32 cellular contexts compared by ENCODE assay signal in the genomic region with DNA sequence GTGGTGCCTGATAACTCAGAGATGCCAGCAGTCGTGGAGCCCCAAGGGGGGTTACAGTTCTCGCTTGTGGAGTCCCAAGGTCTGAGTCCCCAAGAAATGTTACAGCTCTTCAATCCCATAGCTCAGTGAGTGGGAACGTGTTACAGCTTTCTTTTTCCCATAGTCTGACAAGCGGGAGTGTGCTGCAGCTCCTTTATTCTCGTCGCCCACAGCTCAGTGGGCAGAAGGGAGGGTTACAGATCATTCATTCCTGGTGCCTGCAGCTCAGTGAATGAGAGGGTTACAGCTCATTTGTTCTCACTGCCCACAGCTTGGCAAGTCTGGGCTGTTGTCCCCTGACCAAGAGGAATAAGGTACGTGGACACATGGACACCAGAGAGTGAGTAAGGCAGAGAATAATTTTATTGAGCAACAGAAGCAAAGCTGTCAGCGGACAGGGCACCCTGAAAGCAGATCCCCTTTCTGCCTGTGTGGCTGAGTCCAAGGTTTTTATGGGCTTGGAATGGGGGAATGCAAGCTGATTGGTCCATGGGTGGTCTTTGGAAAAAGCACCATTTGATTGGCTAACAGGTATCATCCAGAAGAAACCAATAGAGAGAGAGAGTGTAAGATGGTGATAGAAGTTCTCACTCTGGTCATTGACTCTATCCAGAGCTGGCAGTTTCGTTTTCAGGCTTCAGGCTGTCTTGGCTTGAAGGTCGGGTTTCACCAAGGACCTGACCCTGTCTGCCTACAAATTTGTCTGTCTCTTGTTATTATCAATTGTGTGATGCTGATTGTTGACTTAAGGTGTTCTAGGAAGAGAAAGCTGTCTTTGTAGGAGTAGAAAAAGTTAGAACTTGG.
"Had no signal": no experiment of that assay in that cellular context is flagged by ENCODE, and none has a peak within 500 bp of the region (broad histone marks: within the 10 kb centered on the region; RNA-seq: fewer than 3 reads in every experiment).

No MANE protein-coding gene starts in this region.

- DNase-seq: activated CD4-positive, alpha-beta memory T cell treated with anti-CD3 and anti-CD28 coated beads for 36 hours; activated CD4-positive, alpha-beta T cell treated with anti-CD3 and anti-CD28 coated beads, Interleukin-2, amount 10 ng/mL, durations not matched to agents 24 days and 14 days; activated CD8-positive, alpha-beta memory T cell treated with anti-CD3 and anti-CD28 coated beads, Interleukin-2, amount 50 U/mL, for 4 hours; activated effector memory CD4-positive, alpha-beta T cell treated with anti-CD3 and anti-CD28 coated beads, Interleukin-2, amount 50 U/mL, for 16 hours; activated naive CD4-positive, alpha-beta T cell treated with anti-CD3 and anti-CD28 coated beads, Interleukin-2, amount 10 ng/mL, durations not matched to agents 7 days and 5 days; activated naive CD8-positive, alpha-beta T cell treated with anti-CD3 and anti-CD28 coated beads, Interleukin-2, amount 10 ng/mL, durations not matched to agents 7 days and 5 days; activated T-cell treated with anti-CD3 and anti-CD28 coated beads, Interleukin-2, amount 50 U/mL, for 1 hour; foreskin keratinocyte; left ventricle myocardium inferior; naive B cell; nephron progenitor cell; retina; sigmoid colon; small intestine; stimulated activated CD4-positive, alpha-beta T cell treated with anti-CD3 and anti-CD28 coated beads, Interleukin-1b, Interleukin-23, amount 100 ng/mL, for 48 hours; stimulated activated CD4-positive, alpha-beta T cell treated with anti-CD3 and anti-CD28 coated beads, Interleukin-4, amount 100 ng/mL, for 4 hours; stimulated activated CD8-positive, alpha-beta memory T cell treated with anti-CD3 and anti-CD28 coated beads, Interleukin-4, amount 100 ng/mL, for 48 hours; stomach; T-helper 17 cell; T1000; thyroid gland; WERI-Rb-1 had no signal

- H3K4me1 Mint-ChIP-seq: activated CD4-positive, alpha-beta T cell treated with anti-CD3 and anti-CD28 coated beads, Interleukin-2, amount 10 ng/mL, durations not matched to agents 24 days and 14 days; activated naive CD4-positive, alpha-beta T cell treated with anti-CD3 and anti-CD28 coated beads, Interleukin-2, amount 10 ng/mL, durations not matched to agents 7 days and 5 days; activated naive CD8-positive, alpha-beta T cell treated with anti-CD3 and anti-CD28 coated beads, Interleukin-2, amount 10 ng/mL, durations not matched to agents 7 days and 5 days; naive B cell; stimulated activated memory B cell treated with anti-CD40 and anti-IgM and Interleukin-4, amounts not matched to agents 10 μg/mL and 1 μg/mL and 100 μg/mL, for 72 hours had no signal

- H3K27me3 Mint-ChIP-seq: activated naive CD4-positive, alpha-beta T cell treated with anti-CD3 and anti-CD28 coated beads, Interleukin-2, amount 10 ng/mL, durations not matched to agents 7 days and 5 days; brain; naive B cell; progenitor cell of endocrine pancreas; stimulated activated memory B cell treated with anti-CD40 and anti-IgM and Interleukin-4, amounts not matched to agents 10 μg/mL and 1 μg/mL and 100 μg/mL, for 72 hours had no signal

- H3K9me3 ChIP-seq: neutrophil, sigmoid colon, thyroid gland had no signal

- H3K4me3 ChIP-seq: ascending aorta, esophagus muscularis mucosa, left ventricle myocardium inferior, sigmoid colon, stomach, thyroid gland had no signal

- H3K36me3 Mint-ChIP-seq: activated CD4-positive, alpha-beta memory T cell treated with anti-CD3 and anti-CD28 coated beads for 36 hours; activated naive CD4-positive, alpha-beta T cell treated with anti-CD3 and anti-CD28 coated beads, Interleukin-2, amount 10 ng/mL, durations not matched to agents 7 days and 5 days; activated naive CD8-positive, alpha-beta T cell treated with anti-CD3 and anti-CD28 coated beads, Interleukin-2, amount 10 ng/mL, durations not matched to agents 7 days and 5 days; stimulated activated memory B cell treated with anti-CD40 and anti-IgM and Interleukin-4, amounts not matched to agents 10 μg/mL and 1 μg/mL and 100 μg/mL, for 72 hours had no signal

- H3K27me3 ChIP-seq: ascending aorta, esophagus muscularis mucosa, foreskin keratinocyte, neutrophil, sigmoid colon, stomach, thyroid gland had no signal

- ATAC-seq: activated CD4-positive, CD25-positive, alpha-beta regulatory T cell treated with anti-CD3 and anti-CD28 coated beads, Interleukin-2, amount 50 U/mL, for 24 hours; foreskin keratinocyte; stimulated activated memory B cell treated with anti-CD40 and anti-IgM and Interleukin-4, amounts not matched to agents 10 μg/mL and 1 μg/mL and 100 μg/mL, for 72 hours; T-helper 17 cell had no signal

- H3K4me3 Mint-ChIP-seq: activated CD4-positive, alpha-beta memory T cell treated with anti-CD3 and anti-CD28 coated beads for 36 hours; activated CD4-positive, alpha-beta T cell treated with anti-CD3 and anti-CD28 coated beads, Interleukin-2, amount 10 ng/mL, durations not matched to agents 24 days and 14 days; activated naive CD4-positive, alpha-beta T cell treated with anti-CD3 and anti-CD28 coated beads, Interleukin-2, amount 10 ng/mL, durations not matched to agents 7 days and 5 days; activated naive CD8-positive, alpha-beta T cell treated with anti-CD3 and anti-CD28 coated beads, Interleukin-2, amount 10 ng/mL, durations not matched to agents 7 days and 5 days; activated T-helper 1 cell treated with anti-CD3 and anti-CD28 coated beads, Interleukin-12 subunit alpha, Interleukin-12 subunit beta, Interleukin-2, Interleukin-4 antibody, amounts not matched to agents 30 ng/mL and 10 ng/mL and 1 ng/mL, durations not matched to agents 14 hours and 24 hours and 36 hours; brain; mesothelial cell of epicardium; nephron progenitor cell; stimulated activated memory B cell treated with anti-CD40 and anti-IgM and Interleukin-4, amounts not matched to agents 10 μg/mL and 1 μg/mL and 100 μg/mL, for 72 hours; T-helper 17 cell had no signal

- H3K27ac ChIP-seq: ascending aorta, esophagus muscularis mucosa, foreskin keratinocyte, left ventricle myocardium inferior, neutrophil, stomach, thyroid gland, WERI-Rb-1 had no signal

- H3K27ac Mint-ChIP-seq: activated CD4-positive, alpha-beta memory T cell treated with anti-CD3 and anti-CD28 coated beads for 36 hours; activated CD4-positive, alpha-beta T cell treated with anti-CD3 and anti-CD28 coated beads, Interleukin-2, amount 10 ng/mL, durations not matched to agents 24 days and 14 days; activated naive CD4-positive, alpha-beta T cell treated with anti-CD3 and anti-CD28 coated beads, Interleukin-2, amount 10 ng/mL, durations not matched to agents 7 days and 5 days; activated naive CD8-positive, alpha-beta T cell treated with anti-CD3 and anti-CD28 coated beads, Interleukin-2, amount 10 ng/mL, durations not matched to agents 7 days and 5 days; activated T-helper 1 cell treated with anti-CD3 and anti-CD28 coated beads, Interleukin-12 subunit alpha, Interleukin-12 subunit beta, Interleukin-2, Interleukin-4 antibody, amounts not matched to agents 30 ng/mL and 10 ng/mL and 1 ng/mL, durations not matched to agents 14 hours and 24 hours and 36 hours; mesothelial cell of epicardium; naive B cell; nephron progenitor cell; progenitor cell of endocrine pancreas; stimulated activated memory B cell treated with anti-CD40 and anti-IgM and Interleukin-4, amounts not matched to agents 10 μg/mL and 1 μg/mL and 100 μg/mL, for 72 hours; T-helper 17 cell had no signal

- FAIRE-seq: islet of Langerhans, small intestine had no signal

- H3K9me3 Mint-ChIP-seq: activated CD4-positive, alpha-beta memory T cell treated with anti-CD3 and anti-CD28 coated beads for 36 hours; activated T-helper 1 cell treated with anti-CD3 and anti-CD28 coated beads, Interleukin-12 subunit alpha, Interleukin-12 subunit beta, Interleukin-2, Interleukin-4 antibody, amounts not matched to agents 30 ng/mL and 10 ng/mL and 1 ng/mL, durations not matched to agents 14 hours and 24 hours and 36 hours had no signal
